8 cellular contexts compared by ENCODE assay signal in the genomic region with DNA sequence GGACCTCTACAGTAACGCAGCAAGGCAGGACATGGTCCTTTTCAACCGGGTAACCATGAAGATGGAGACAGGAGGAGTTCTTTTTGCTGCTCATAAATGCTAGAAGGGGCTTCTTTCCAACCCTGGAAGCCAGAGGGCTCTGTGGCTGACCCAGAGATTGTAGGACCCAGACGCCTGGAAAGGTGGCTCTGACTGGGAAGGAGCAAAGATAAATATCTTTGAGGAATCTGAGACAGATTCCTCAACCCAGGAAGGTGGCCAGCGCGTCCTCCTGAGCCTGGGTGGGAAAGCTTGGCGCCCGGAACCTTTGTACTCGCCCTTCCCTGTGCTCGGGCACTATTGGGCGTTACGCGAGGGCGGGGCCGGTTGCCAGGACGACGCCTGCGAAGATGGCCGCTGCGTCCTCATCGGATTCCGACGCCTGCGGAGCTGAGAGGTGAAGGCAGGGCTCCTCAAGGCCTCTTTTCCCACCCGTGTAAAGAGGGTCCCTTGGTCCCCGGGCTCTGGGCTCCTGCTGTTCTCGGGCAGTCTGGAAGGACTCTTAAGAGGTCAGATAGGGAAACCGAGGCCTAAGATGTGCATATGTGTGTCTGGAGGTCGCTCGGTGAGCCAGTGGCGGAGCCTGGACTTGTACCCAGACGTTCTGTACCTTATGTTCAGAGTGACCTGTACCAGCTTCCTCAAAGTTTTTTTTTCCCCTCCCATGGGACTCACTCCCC. TPM values are rescaled to one million over a fixed set of nuclear protein-coding genes. Genes with fewer than 3 reads are reported as not detected.
A peak's percentile ranks its signal among the peaks of the same experiment; 100 is the strongest.
DNase-seq lines count a peak whose midpoint lies in the region; ATAC-seq and TF ChIP-seq lines count a peak whose summit lies in the region.

A gene (plus strand): TSS at position 365 of the 719 bp plus-strand sequence. CDS start 25 bp downstream, at position 390.

- peak within 1 kb of the TSS; percentile 91 for H3K4me3 ChIP-seq in choroid plexus epithelial cell (ENCODE audit: low read depth, low read length)

- DNase-seq in NCI-H460 (ENCODE audit: extremely low read depth, low read depth) (peak; percentile 62), choroid plexus epithelial cell (ENCODE audit: low read depth) (peak; percentile 80), left colon (peak; percentile 79 to 94)
- peak; percentile 81 to 82 for DNase-seq in activated CD4-positive, alpha-beta T cell treated with anti-CD3 and anti-CD28 coated beads for 4 hours
- peak; percentile 64 to 81 (median 74) for DNase-seq in stimulated activated CD4-positive, alpha-beta T cell treated with anti-CD3 and anti-CD28 coated beads, Interleukin-1b, Interleukin-23, amount 100 ng/mL, for 24 hours (ENCODE audit: low read depth in 4 of 4, low spot score in 1 of 4)

- peak within 1 kb of the TSS; percentile 65 for H3K27ac ChIP-seq in 22Rv1

- TF ChIP-seq CTCF in 22Rv1 (IDR thresholded peaks at IDR 0.05) (no peak), choroid plexus epithelial cell (conservative IDR thresholded peaks at IDR 0.05; ENCODE audit: low read depth, low read length) (peak; percentile 24)

- ATAC-seq in GM18511 (IDR thresholded peaks at IDR 0.05; ENCODE audit: unreplicated experiment) = peak; percentile 93
- peak; percentile 83 for ATAC-seq in HG03139 (IDR thresholded peaks at IDR 0.05; ENCODE audit: unreplicated experiment)
- ATAC-seq in left colon = peak; percentile 100

- intact Hi-C loops in left colon (cut with DNase I, micrococcal nuclease) = no loop called here

RNA-seq across cellular contexts. Expression of the gene that starts here (rescaled TPM):
- total RNA-seq in NCI-H460 (2014; rRNA removed; shearing (Covaris generic)) = 13.7 and 16.7 TPM in 2 replicates
- polyA plus RNA-seq in NCI-H460 (2014; cell fraction: nucleus; rRNA removed) = 34.4 and 47.7 TPM in 2 replicates
- total RNA-seq in left colon = 10 to 100 TPM; 29.8 to 34.8 TPM

Comparison
In these comparisons a context has a peak if more than half of its experiments do, and no peak if none do; other contexts are left out.
1. Peak in every context shown above with its lines: DNase-seq, ATAC-seq, H3K4me3 ChIP-seq and H3K27ac ChIP-seq.